Comparison of ENCODE assay signal across 8 cellular contexts in the genomic region with DNA sequence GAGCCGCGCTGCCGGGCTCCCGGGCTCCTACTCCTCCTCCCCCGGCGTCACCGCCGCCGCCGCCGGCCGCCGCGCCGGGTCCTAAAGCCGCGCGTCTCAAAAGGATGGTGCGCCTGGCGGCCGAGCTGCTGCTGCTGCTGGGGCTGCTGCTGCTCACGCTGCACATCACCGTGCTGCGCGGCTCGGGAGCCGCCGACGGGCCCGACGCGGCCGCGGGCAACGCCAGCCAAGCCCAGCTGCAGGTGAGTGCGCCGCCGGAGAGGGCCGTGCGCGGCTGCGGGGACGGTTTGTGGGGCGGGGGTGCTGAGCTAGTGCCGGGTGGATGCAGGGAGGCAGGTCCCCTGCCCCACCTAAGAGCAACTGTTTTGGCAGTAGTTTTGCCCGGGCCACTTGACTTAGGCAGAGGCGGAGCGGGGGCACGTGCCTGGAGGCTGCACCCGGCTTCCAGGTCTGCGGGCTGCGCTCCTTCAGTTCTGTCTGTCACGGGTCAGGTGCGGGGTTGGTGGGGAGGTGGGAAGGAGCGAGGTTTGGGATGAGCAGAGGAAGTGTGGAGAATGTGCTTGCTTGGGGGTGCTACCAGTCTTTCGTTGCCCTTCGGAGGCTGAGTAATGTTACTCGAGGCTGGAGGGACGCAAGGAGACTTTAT. TPM values are rescaled to one million over a fixed set of nuclear protein-coding genes. Genes with fewer than 3 reads are reported as not detected.
DNase-seq lines count a peak whose midpoint lies in the region; ATAC-seq, FAIRE-seq and TF ChIP-seq lines count a peak whose summit lies in the region.

No MANE protein-coding gene starts in this region.

- no peak for FAIRE-seq in GM18507 (lab: Jason Lieb, UNC)

- peak; percentile 76 for ATAC-seq in HG02973 (IDR thresholded peaks at IDR 0.05; ENCODE audit: unreplicated experiment)
- peak; percentile 82 to 90 for ATAC-seq in stimulated activated naive B cell treated with anti-CD40 and anti-IgM and Interleukin-4, amounts not matched to agents 10 μg/mL and 1 μg/mL and 100 μg/mL, for 72 hours (replicated peaks)

- H3K27me3 ChIP-seq in esophagus (ENCODE audit: control insufficient read depth in 1 of 2, insufficient read depth in 2 of 2, low read length in 2 of 2) (peaks cover 0 to 5% of the 10 kb centered on the region in 2 donors), muscle layer of duodenum (ENCODE audit: low read depth, low read length) (peaks cover 26% of the 10 kb centered on the region)

- H3K9me3 ChIP-seq in esophagus (ENCODE audit: control insufficient read depth in 2 of 2, insufficient read depth in 1 of 2, low read depth in 1 of 2, low read length in 1 of 2): no peaks in the 10 kb centered on the region
- H3K9me3 ChIP-seq in muscle layer of duodenum (ENCODE audit: control insufficient read depth in 1 of 2, low read length in 2 of 2): peaks cover 0 to 4% of the 10 kb centered on the region in 2 donors

- peaks cover 45 to 55% of the 10 kb centered on the region in 2 donors for H3K27me3 Mint-ChIP-seq in stimulated activated naive B cell treated with anti-CD40 and anti-IgM and Interleukin-4, amounts not matched to agents 10 μg/mL and 1 μg/mL and 100 μg/mL, for 72 hours

- WGBS in esophagus, 2 donors: 2% methylated on average over 47 to 59 of the region's 59 CpGs

- H3K27ac ChIP-seq in 22Rv1: no peak overlapping the region
- no peak overlapping the region for H3K27ac ChIP-seq in esophagus (ENCODE audit: low read depth in 2 of 2, low read length in 1 of 2)
- H3K27ac ChIP-seq in muscle layer of duodenum (ENCODE audit: low read length): no peak overlapping the region

- peaks cover 9 to 22% of the 10 kb centered on the region in 2 donors for H3K4me1 Mint-ChIP-seq in stimulated activated naive B cell treated with anti-CD40 and anti-IgM and Interleukin-4, amounts not matched to agents 10 μg/mL and 1 μg/mL and 100 μg/mL, for 72 hours

- TF ChIP-seq CTCF in 22Rv1 (IDR thresholded peaks at IDR 0.05): peak; percentile 12; the same call in 1 of the 2 replicates

- peaks cover 2 to 4% of the 10 kb centered on the region in 2 donors for H3K9me3 Mint-ChIP-seq in stimulated activated naive B cell treated with anti-CD40 and anti-IgM and Interleukin-4, amounts not matched to agents 10 μg/mL and 1 μg/mL and 100 μg/mL, for 72 hours

- peak; percentile 22 for DNase-seq in GM18507 (ENCODE audit: extremely low spot score, insufficient read length, low read depth)
- DNase-seq in NCI-H345 (lab: John Stamatoyannopoulos, UW): peak; percentile 70
- peak; percentile 82 for DNase-seq in activated CD8-positive, alpha-beta memory T cell treated with anti-CD3 and anti-CD28 coated beads, Interleukin-2, amount 50 U/mL, for 48 hours
- DNase-seq in stimulated activated naive B cell treated with anti-CD40 and anti-IgM and Interleukin-4, amounts not matched to agents 10 μg/mL and 1 μg/mL and 100 μg/mL, for 72 hours: peak; percentile 8

- no peaks in the 10 kb centered on the region for H3K36me3 Mint-ChIP-seq in stimulated activated naive B cell treated with anti-CD40 and anti-IgM and Interleukin-4, amounts not matched to agents 10 μg/mL and 1 μg/mL and 100 μg/mL, for 72 hours

- no peaks in the 10 kb centered on the region for H3K36me3 ChIP-seq in esophagus (ENCODE audit: control insufficient read depth in 2 of 2, insufficient read depth in 2 of 2, low read length in 1 of 2)
- no peaks in the 10 kb centered on the region for H3K36me3 ChIP-seq in muscle layer of duodenum (ENCODE audit: control insufficient read depth in 1 of 2, insufficient read depth in 2 of 2, low read length in 2 of 2)

- no peak overlapping the region for H3K27ac Mint-ChIP-seq in stimulated activated naive B cell treated with anti-CD40 and anti-IgM and Interleukin-4, amounts not matched to agents 10 μg/mL and 1 μg/mL and 100 μg/mL, for 72 hours

- H3K4me3 ChIP-seq in esophagus (ENCODE audit: low read depth in 1 of 2, low read length in 2 of 2): peak overlapping the region; percentile 52 to 65
- peak overlapping the region; percentile 26 to 79 for H3K4me3 ChIP-seq in muscle layer of duodenum (ENCODE audit: low read depth in 1 of 2, low read length in 2 of 2)

- H3K4me1 ChIP-seq in esophagus (ENCODE audit: control insufficient read depth in 2 of 2, insufficient read depth in 2 of 2, low read length in 1 of 2) (peaks cover 4 to 13% of the 10 kb centered on the region in 2 donors), muscle layer of duodenum (ENCODE audit: control insufficient read depth in 1 of 2, insufficient read depth in 2 of 2, low read length in 2 of 2) (peaks cover 0 to 27% of the 10 kb centered on the region in 2 donors)

- H3K4me3 Mint-ChIP-seq in stimulated activated naive B cell treated with anti-CD40 and anti-IgM and Interleukin-4, amounts not matched to agents 10 μg/mL and 1 μg/mL and 100 μg/mL, for 72 hours: peak overlapping the region; percentile 60 to 64

RNA-seq across cellular contexts. Expression of a gene that starts 0.7 kb away (rescaled TPM):
- polyA plus RNA-seq in esophagus: 1 to 10 TPM; 1.5 to 2.2 TPM

Comparison
In these comparisons a context has a peak if more than half of its experiments do, and no peak if none do; other contexts are left out.
1. DNase-seq: peak in every context shown above with its lines; median percentile 82 in activated CD8-positive, alpha-beta memory T cell treated with anti-CD3 and anti-CD28 coated beads, Interleukin-2, amount 50 U/mL, for 48 hours; 70 in NCI-H345; 22 in GM18507; 8 in stimulated activated naive B cell treated with anti-CD40 and anti-IgM and Interleukin-4, amounts not matched to agents 10 μg/mL and 1 μg/mL and 100 μg/mL, for 72 hours.